Comparison of ENCODE assay signal across 9 cellular contexts in the genomic region with DNA sequence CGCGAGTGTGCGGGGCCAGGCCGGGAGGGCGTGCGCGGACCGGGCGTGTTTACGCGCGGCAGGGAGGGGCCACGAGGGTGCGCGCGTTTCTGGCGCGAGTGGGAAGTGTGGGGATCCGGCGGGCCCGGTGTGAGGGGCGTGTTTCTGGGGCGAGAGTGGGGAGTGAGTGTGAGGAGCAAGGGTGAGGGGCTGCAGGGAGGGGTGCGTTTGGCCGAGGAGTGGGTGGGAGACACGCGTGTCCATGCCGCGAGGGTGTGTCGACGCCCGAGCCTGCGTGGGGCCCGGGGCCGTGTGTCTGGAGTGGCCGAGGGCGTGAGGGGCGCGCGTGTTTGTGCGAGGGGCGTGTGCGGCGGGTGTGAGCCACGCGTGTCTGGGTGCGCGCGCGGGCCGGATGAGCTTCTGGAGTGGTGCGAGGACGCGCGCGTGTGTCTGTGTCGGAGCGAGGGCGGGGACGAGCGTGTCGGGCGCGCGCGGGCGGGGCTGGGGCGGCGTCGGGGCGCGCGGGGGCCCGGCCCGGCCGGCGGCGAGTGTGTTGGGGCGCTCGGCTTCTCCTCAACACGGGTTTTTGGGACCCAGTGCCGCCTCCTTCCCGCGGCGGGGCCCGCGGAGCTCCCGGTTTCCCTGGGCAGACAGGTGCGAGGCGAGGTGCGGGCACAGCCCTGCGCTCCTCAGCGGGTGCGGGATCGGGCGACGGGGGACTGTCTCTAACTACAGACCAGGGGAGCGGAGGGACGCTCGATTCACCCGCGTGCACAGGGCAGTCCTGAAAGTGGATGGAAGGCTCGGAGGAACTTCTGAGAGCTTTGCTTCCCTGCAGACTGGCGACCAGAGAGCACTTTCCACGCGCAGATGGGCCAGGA.
DNase-seq lines count a peak whose midpoint lies in the region; ATAC-seq, FAIRE-seq and TF ChIP-seq lines count a peak whose summit lies in the region.
"Had no signal": no experiment of that assay in that cellular context is flagged by ENCODE, and none has a peak within 500 bp of the region (broad histone marks: within the 10 kb centered on the region; RNA-seq: fewer than 3 reads in every experiment).

No MANE protein-coding gene starts in this region.

- peaks cover 48% of the 10 kb centered on the region for H3K27me3 Mint-ChIP-seq in activated T-cell treated with anti-CD3 and anti-CD28 coated beads, Interleukin-2, amount 50 U/mL, for 4 hours (ENCODE audit: low read depth)
- H3K27me3 Mint-ChIP-seq in osteocyte (ENCODE audit: unreplicated experiment) = peaks cover 34% of the 10 kb centered on the region

- H3K9me3 ChIP-seq in HUES6 (ENCODE audit: control insufficient read depth, insufficient read depth, low read depth, low read length) = no peaks in the 10 kb centered on the region

- DNase-seq in activated T-cell treated with anti-CD3 and anti-CD28 coated beads, Interleukin-2, amount 50 U/mL, for 4 hours = peak; percentile 23
- DNase-seq in frontal cortex (ENCODE audit: low spot score in 2 of 2) (peak; percentile 53 to 55), osteocyte (ENCODE audit: extremely low spot score, unreplicated experiment) (no peak), KBM-7 (no peak), GM10248 (ENCODE audit: extremely low spot score) (no peak), NCI-H345 treated with DMSO at 0.1 percent for 48 hours (lab: John Stamatoyannopoulos, UW; ENCODE audit: unreplicated experiment) (no peak)

- H3K36me3 Mint-ChIP-seq in activated T-cell treated with anti-CD3 and anti-CD28 coated beads, Interleukin-2, amount 50 U/mL, for 4 hours (ENCODE audit: insufficient read depth) = no peaks in the 10 kb centered on the region
- no peaks in the 10 kb centered on the region for H3K36me3 Mint-ChIP-seq in osteocyte (ENCODE audit: unreplicated experiment)

- H3K9me3 Mint-ChIP-seq in activated T-cell treated with anti-CD3 and anti-CD28 coated beads, Interleukin-2, amount 50 U/mL, for 4 hours = no peaks in the 10 kb centered on the region
- H3K9me3 Mint-ChIP-seq in osteocyte (ENCODE audit: unreplicated experiment) = no peaks in the 10 kb centered on the region

- peaks cover 19% of the 10 kb centered on the region for H3K4me1 ChIP-seq in HUES6 (ENCODE audit: control insufficient read depth, insufficient read depth, low read length)

- POLR2A ChIA-PET in GM10248 (lab: Yijun Ruan, JAX) = no interaction called here

- no peak for TF ChIP-seq CTCF in osteocyte (IDR thresholded peaks at IDR 0.05)
- no peak for TF ChIP-seq CTCF in GM10248 (IDR thresholded peaks at IDR 0.05; ENCODE audit: control extremely low read depth, extremely low read depth, low read depth, missing control alignments)

- ATAC-seq in activated T-cell treated with anti-CD3 and anti-CD28 coated beads, Interleukin-2, amount 50 U/mL, for 4 hours = no peak
- no peak for ATAC-seq in GM19467 (IDR thresholded peaks at IDR 0.05; ENCODE audit: unreplicated experiment)

- H3K27me3 ChIP-seq in HUES6 (ENCODE audit: control insufficient read depth, insufficient read depth, low read length) = peaks cover 46% of the 10 kb centered on the region

- H3K4me3 ChIP-seq in HUES6 (ENCODE audit: low read depth, low read length) = peak overlapping the region; percentile 59

- H3K27ac Mint-ChIP-seq in osteocyte (ENCODE audit: unreplicated experiment) = peak overlapping the region; percentile 14

- H3K36me3 ChIP-seq in HUES6 (ENCODE audit: control insufficient read depth, insufficient read depth, low read length) = no peaks in the 10 kb centered on the region

- H3K27ac ChIP-seq in HUES6 (ENCODE audit: low read depth, low read length) = no peak overlapping the region
- H3K27ac ChIP-seq: KMS-11 had no signal

- peak overlapping the region; percentile 76 for H3K4me3 Mint-ChIP-seq in activated T-cell treated with anti-CD3 and anti-CD28 coated beads, Interleukin-2, amount 50 U/mL, for 4 hours
- H3K4me3 Mint-ChIP-seq in osteocyte (ENCODE audit: unreplicated experiment) = peak overlapping the region; percentile 71

- H3K9ac ChIP-seq in HUES6 (ENCODE audit: low read length) = peak overlapping the region; percentile 45

- CTCF ChIA-PET in GM10248 (lab: Yijun Ruan, JAX) = interaction anchor here (0.7 to 2.2 kb wide), 6 partner anchors 12 to 48 kb away, joined by 3 to 7 read pairs (median 4); no protein-coding TSS in a partner anchor

- FAIRE-seq in frontal cortex (lab: Jason Lieb, UNC) = no peak

- in situ Hi-C loops in KBM-7 (cut with MboI; ENCODE audit: low pct_unique_long_range_greater_than_20kb, low sequenced_read_pairs) = no loop called here

- H3K4me1 Mint-ChIP-seq in activated T-cell treated with anti-CD3 and anti-CD28 coated beads, Interleukin-2, amount 50 U/mL, for 4 hours (ENCODE audit: low read depth) = peaks cover 7% of the 10 kb centered on the region
- peaks cover 10% of the 10 kb centered on the region for H3K4me1 Mint-ChIP-seq in osteocyte (ENCODE audit: unreplicated experiment)

Comparison
In these comparisons a context has a peak if more than half of its experiments do, and no peak if none do; other contexts are left out.
1. DNase-seq: peak in activated T-cell treated with anti-CD3 and anti-CD28 coated beads, Interleukin-2, amount 50 U/mL, for 4 hours (single experiment) and frontal cortex (2 of 2); none in osteocyte (single experiment), KBM-7 (single experiment), GM10248 (single experiment) and NCI-H345 treated with DMSO at 0.1 percent for 48 hours (single experiment).